Comparison of ENCODE assay signal across 17 cellular contexts in genomic region chrX:51779306-51779705, GRCh38. TPM values are rescaled to one million over a fixed set of nuclear protein-coding genes. Genes with fewer than 3 reads are reported as not detected.
DNase-seq lines count a peak whose midpoint lies in the region; ATAC-seq, FAIRE-seq and TF ChIP-seq lines count a peak whose summit lies in the region.
"Had no signal": no experiment of that assay in that cellular context is flagged by ENCODE, and none has a peak within 500 bp of the region (broad histone marks: within the 10 kb centered on the region; RNA-seq: fewer than 3 reads in every experiment).

No MANE protein-coding gene starts in this region.

- H3K9me3 ChIP-seq in NT2/D1 (ENCODE audit: insufficient read depth, low read length) (no peaks in the 10 kb centered on the region), endodermal cell (ENCODE audit: control insufficient read depth, low read length) (no peaks in the 10 kb centered on the region)
- H3K9me3 ChIP-seq: BLaER1 had no signal

- H3K36me3 Mint-ChIP-seq in endodermal cell (ENCODE audit: low read depth) = no peaks in the 10 kb centered on the region
- H3K36me3 Mint-ChIP-seq: IgD-negative memory B cell had no signal

- H3K56ac ChIP-seq in mesendoderm (ENCODE audit: low read length) = no peak overlapping the region

- no peak for FAIRE-seq in D721Med (lab: Jason Lieb, UNC)
- FAIRE-seq: G401.6, GM12891 had no signal

- H2BK15ac ChIP-seq in mesendoderm (replicated peaks; ENCODE audit: low read depth) = no peak overlapping the region

- no peaks in the 10 kb centered on the region for H3K79me2 ChIP-seq in mesendoderm (ENCODE audit: control insufficient read depth, insufficient read depth, low read length)

- H3K27me3 Mint-ChIP-seq in endodermal cell (ENCODE audit: insufficient read depth) = no peaks in the 10 kb centered on the region

- H2AK5ac ChIP-seq in mesendoderm (ENCODE audit: low read length) = no peak overlapping the region

- H3K27ac Mint-ChIP-seq in endodermal cell = peak overlapping the region; percentile 27
- H3K27ac Mint-ChIP-seq: IgD-negative memory B cell had no signal

- H3K27ac ChIP-seq in endodermal cell (ENCODE audit: low read depth, low read length) = no peak overlapping the region
- H3K27ac ChIP-seq in mesendoderm (ENCODE audit: low read depth, low read length) = no peak overlapping the region
- H3K27ac ChIP-seq: BLaER1 had no signal

- H3K27me3 ChIP-seq in NT2/D1 (ENCODE audit: insufficient read depth, insufficient read length) (no peaks in the 10 kb centered on the region), endodermal cell (ENCODE audit: control insufficient read depth, insufficient read depth, low read length, poor library complexity, severe bottlenecking) (no peaks in the 10 kb centered on the region), mesendoderm (ENCODE audit: insufficient read depth, low read length, poor library complexity) (no peaks in the 10 kb centered on the region)

- H3K18ac ChIP-seq in mesendoderm (ENCODE audit: low read length) = no peak overlapping the region

- no peak overlapping the region for H3K4me3 Mint-ChIP-seq in endodermal cell
- H3K4me3 Mint-ChIP-seq: IgD-negative memory B cell had no signal

- TF ChIP-seq CTCF in endodermal cell (conservative IDR thresholded peaks at IDR 0.05) = no peak
- TF ChIP-seq CTCF in D721Med (IDR thresholded peaks at IDR 0.05; ENCODE audit: insufficient read depth, missing control alignments) = no peak

- no peak overlapping the region for H2BK120ac ChIP-seq in mesendoderm (ENCODE audit: low read depth, low read length)

- H3K4me1 ChIP-seq in NT2/D1 (ENCODE audit: insufficient read depth, insufficient read length) (no peaks in the 10 kb centered on the region), endodermal cell (ENCODE audit: control insufficient read depth, insufficient read depth, low read length) (no peaks in the 10 kb centered on the region), mesendoderm (ENCODE audit: control insufficient read depth, low read depth, low read length) (no peaks in the 10 kb centered on the region)
- H3K4me1 ChIP-seq: BLaER1 had no signal

- no peak overlapping the region for H3K4ac ChIP-seq in mesendoderm (ENCODE audit: low read depth, low read length)

- no peak overlapping the region for H2BK5ac ChIP-seq in mesendoderm (ENCODE audit: low read length)

- no peak for ATAC-seq in GM21529 (IDR thresholded peaks at IDR 0.05; ENCODE audit: unreplicated experiment)
- no peak for ATAC-seq in GM19395 (IDR thresholded peaks at IDR 0.05; ENCODE audit: unreplicated experiment)
- ATAC-seq: HCT116 had no signal

- H3K36me3 ChIP-seq in NT2/D1 (ENCODE audit: insufficient read depth, insufficient read length, low read length) (no peaks in the 10 kb centered on the region), endodermal cell (ENCODE audit: control insufficient read depth, insufficient read depth, low read length) (no peaks in the 10 kb centered on the region), mesendoderm (ENCODE audit: control insufficient read depth, insufficient read depth, low read length) (no peaks in the 10 kb centered on the region)
- H3K36me3 ChIP-seq: BLaER1 had no signal

- H4K8ac ChIP-seq in mesendoderm (ENCODE audit: low read depth, low read length) = no peak overlapping the region

- peaks cover 18% of the 10 kb centered on the region for H3K4me1 Mint-ChIP-seq in endodermal cell
- H3K4me1 Mint-ChIP-seq: IgD-negative memory B cell had no signal

- no peak overlapping the region for H4K5ac ChIP-seq in mesendoderm (ENCODE audit: low read length)

- 51% methylated on average over 2 of the region's 3 CpGs; no CpG with 5 or more reads in 1 of the 2 experiments for WGBS in endodermal cell (ENCODE audit: insufficient coverage in 1 of 2, insufficient read length in 1 of 2), 2 experiments
- no CpG with 5 or more reads among the region's 3 CpGs for WGBS in mesendoderm (ENCODE audit: extremely low coverage, insufficient coverage, low lambda C conversion rate)

- H3K9ac ChIP-seq in NT2/D1 (ENCODE audit: insufficient read length, low read depth) (no peak overlapping the region), endodermal cell (ENCODE audit: extremely low read depth, low read length, poor library complexity, severe bottlenecking) (no peak overlapping the region), mesendoderm (ENCODE audit: low read length) (no peak overlapping the region)
- H3K9ac ChIP-seq: BLaER1 had no signal

- H3K4me3 ChIP-seq in NT2/D1 (ENCODE audit: insufficient read length, low read depth) = no peak overlapping the region
- no peak overlapping the region for H3K4me3 ChIP-seq in endodermal cell (ENCODE audit: low read length)
- no peak overlapping the region for H3K4me3 ChIP-seq in mesendoderm (ENCODE audit: low read length)
- H3K4me3 ChIP-seq: BLaER1 had no signal

- no peak overlapping the region for H3K4me2 ChIP-seq in mesendoderm (ENCODE audit: low read length)
- H3K4me2 ChIP-seq: BLaER1 had no signal

- H3K23ac ChIP-seq in mesendoderm (ENCODE audit: low read length) = no peak overlapping the region

- H3K9me3 Mint-ChIP-seq in endodermal cell = peaks cover 33% of the 10 kb centered on the region
- H3K9me3 Mint-ChIP-seq: IgD-negative memory B cell had no signal

- no peaks in the 10 kb centered on the region for H3K79me1 ChIP-seq in mesendoderm (ENCODE audit: low read length)

- DNase-seq in ELF-1 (ENCODE audit: low read depth, low spot score) (peak; percentile 43), NT2/D1 (ENCODE audit: low read depth, low spot score) (peak; percentile 57), endodermal cell (peak; percentile 68), mesendoderm (peak; percentile 79), D721Med (ENCODE audit: insufficient read length, low spot score) (no peak)
- DNase-seq: 8988T, AML-193, DMS 273 treated with DMSO at 0.1 percent for 48 hours, KG1 had no signal

RNA-seq across cellular contexts. Expression of gene GSPT2, which starts 36.1 kb away (rescaled TPM):
- 10 to 100 TPM; 21.3 to 22.5 TPM for total RNA-seq in endodermal cell
- 23.4 TPM for polyA plus RNA-seq in endodermal cell (2013, experiment 1 of 2)
- polyA plus RNA-seq in endodermal cell (2013, experiment 2 of 2) = 20.4 TPM
- polyA plus RNA-seq in mesendoderm (2013, experiment 1 of 2) = 14.6 TPM
- 16.1 TPM for polyA plus RNA-seq in mesendoderm (2013, experiment 2 of 2)
- total RNA-seq: HT-29 had no signal
